19 cellular contexts compared by ENCODE assay signal in genomic region chr10:120666311-120666710, GRCh38.
"Had no signal": no experiment of that assay in that cellular context is flagged by ENCODE, and none has a peak within 500 bp of the region (broad histone marks: within the 10 kb centered on the region; RNA-seq: fewer than 3 reads in every experiment).

No MANE protein-coding gene starts in this region.

- H3K4me3 Mint-ChIP-seq: mesothelial cell of epicardium; natural killer cell; stimulated activated memory B cell treated with anti-CD40 and anti-IgM and Interleukin-4, amounts not matched to agents 10 μg/mL and 1 μg/mL and 100 μg/mL, for 72 hours; stimulated activated naive CD8-positive, alpha-beta T cell treated with anti-CD3 and anti-CD28 coated beads, Interleukin-15, amount 100 ng/mL, for 72 hours; type B pancreatic cell had no signal

- H3K36me3 Mint-ChIP-seq: mesothelial cell of epicardium; naive B cell; natural killer cell; stimulated activated memory B cell treated with anti-CD40 and anti-IgM and Interleukin-4, amounts not matched to agents 10 μg/mL and 1 μg/mL and 100 μg/mL, for 72 hours; type B pancreatic cell had no signal

- H3K27ac Mint-ChIP-seq: mesothelial cell of epicardium; naive B cell; natural killer cell; progenitor cell of endocrine pancreas; stimulated activated memory B cell treated with anti-CD40 and anti-IgM and Interleukin-4, amounts not matched to agents 10 μg/mL and 1 μg/mL and 100 μg/mL, for 72 hours; type B pancreatic cell had no signal

- H3K27me3 Mint-ChIP-seq: stimulated activated naive CD8-positive, alpha-beta T cell treated with anti-CD3 and anti-CD28 coated beads, Interleukin-15, amount 100 ng/mL, for 72 hours had no signal

- DNase-seq: islet precursor cell; left cardiac atrium; left lung; naive B cell; natural killer cell; ovary; right lobe of liver; stimulated activated CD4-positive, alpha-beta T cell treated with anti-CD3 and anti-CD28 coated beads, Interleukin-1b, Interleukin-23, amount 100 ng/mL, for 48 hours; stimulated activated CD4-positive, alpha-beta T cell treated with anti-CD3 and anti-CD28 coated beads, Interleukin-2, amount 100 ng/mL, for 48 hours; stimulated activated CD4-positive, alpha-beta T cell treated with anti-CD3 and anti-CD28 coated beads, Interleukin-4, amount 100 ng/mL, for 4 hours; stimulated activated CD8-positive, alpha-beta memory T cell treated with anti-CD3 and anti-CD28 coated beads, Interleukin-4, amount 100 ng/mL, for 48 hours; stimulated activated naive CD4-positive, alpha-beta T cell treated with Interleukin-2 at 50 U/mL for 16 hours; stimulated activated naive CD8-positive, alpha-beta T cell treated with anti-CD3 and anti-CD28 coated beads, Interleukin-15, amount 100 ng/mL, for 72 hours; substantia nigra; uterus had no signal

- H3K9me3 Mint-ChIP-seq: mesothelial cell of epicardium; natural killer cell; stimulated activated memory B cell treated with anti-CD40 and anti-IgM and Interleukin-4, amounts not matched to agents 10 μg/mL and 1 μg/mL and 100 μg/mL, for 72 hours; stimulated activated naive CD8-positive, alpha-beta T cell treated with anti-CD3 and anti-CD28 coated beads, Interleukin-15, amount 100 ng/mL, for 72 hours; type B pancreatic cell had no signal

- H3K4me1 Mint-ChIP-seq: mesothelial cell of epicardium; naive B cell; natural killer cell; stimulated activated memory B cell treated with anti-CD40 and anti-IgM and Interleukin-4, amounts not matched to agents 10 μg/mL and 1 μg/mL and 100 μg/mL, for 72 hours; stimulated activated naive CD8-positive, alpha-beta T cell treated with anti-CD3 and anti-CD28 coated beads, Interleukin-15, amount 100 ng/mL, for 72 hours had no signal
